In the genomic region with DNA sequence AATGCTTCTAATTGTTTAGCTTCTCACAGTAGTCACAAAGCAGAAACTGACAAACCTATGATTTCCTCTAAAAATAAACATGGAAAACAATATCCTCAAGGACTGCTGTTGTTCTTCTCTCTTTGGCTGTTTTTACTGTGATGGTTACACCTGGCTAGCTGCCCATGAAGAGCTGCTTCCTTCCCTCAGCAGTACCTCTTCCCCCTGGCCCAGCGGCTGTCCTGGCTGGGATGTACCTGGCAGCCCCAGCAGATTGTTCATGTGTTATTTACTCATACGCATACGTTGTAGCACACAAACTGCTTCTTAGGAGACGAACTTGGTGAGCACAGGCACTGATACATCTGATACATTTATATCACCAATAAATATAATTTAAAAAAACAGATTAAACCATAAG, we compare ENCODE assay signal across 9 cellular contexts. TPM values are rescaled to one million over a fixed set of nuclear protein-coding genes. Genes with fewer than 3 reads are reported as not detected.
A peak's percentile ranks its signal among the peaks of the same experiment; 100 is the strongest.
DNase-seq lines count a peak whose midpoint lies in the region; ATAC-seq lines count a peak whose summit lies in the region.
"Had no signal": no experiment of that assay in that cellular context is flagged by ENCODE, and none has a peak within 500 bp of the region (broad histone marks: within the 10 kb centered on the region; RNA-seq: fewer than 3 reads in every experiment).

No MANE protein-coding gene starts in this region.

- ATAC-seq in stimulated activated naive CD8-positive, alpha-beta T cell treated with anti-CD3 and anti-CD28 coated beads, Interleukin-15, amount 100 ng/mL, for 72 hours = no peak
- no peak for ATAC-seq in effector memory CD8-positive, alpha-beta T cell (replicated peaks)
- ATAC-seq in GM18517 (IDR thresholded peaks at IDR 0.05; ENCODE audit: unreplicated experiment) = no peak

- peaks cover 60% of the 10 kb centered on the region for H3K36me3 Mint-ChIP-seq in stimulated activated naive CD8-positive, alpha-beta T cell treated with anti-CD3 and anti-CD28 coated beads, Interleukin-15, Interleukin-2, amounts not matched to agents 100 ng/mL and 50 ng/mL, for 24 hours (ENCODE audit: low read depth)
- peaks cover 32% of the 10 kb centered on the region for H3K36me3 Mint-ChIP-seq in effector memory CD8-positive, alpha-beta T cell (ENCODE audit: insufficient read depth)
- peaks cover 43% of the 10 kb centered on the region for H3K36me3 Mint-ChIP-seq in activated CD4-positive, alpha-beta T cell treated with anti-CD3 and anti-CD28 coated beads, Interleukin-2, amount 10 ng/mL, durations not matched to agents 24 days and 14 days (ENCODE audit: low read depth)

- H3K9me3 Mint-ChIP-seq in stimulated activated naive CD8-positive, alpha-beta T cell treated with anti-CD3 and anti-CD28 coated beads, Interleukin-15, Interleukin-2, amounts not matched to agents 100 ng/mL and 50 ng/mL, for 24 hours = no peaks in the 10 kb centered on the region
- H3K9me3 Mint-ChIP-seq in stimulated activated naive CD8-positive, alpha-beta T cell treated with anti-CD3 and anti-CD28 coated beads, Interleukin-15, amount 100 ng/mL, for 72 hours = no peaks in the 10 kb centered on the region
- H3K9me3 Mint-ChIP-seq in effector memory CD8-positive, alpha-beta T cell = no peaks in the 10 kb centered on the region
- H3K9me3 Mint-ChIP-seq in activated CD4-positive, alpha-beta T cell treated with anti-CD3 and anti-CD28 coated beads, Interleukin-2, amount 10 ng/mL, durations not matched to agents 24 days and 14 days = no peaks in the 10 kb centered on the region

- no peaks in the 10 kb centered on the region for H3K27me3 Mint-ChIP-seq in stimulated activated naive CD8-positive, alpha-beta T cell treated with anti-CD3 and anti-CD28 coated beads, Interleukin-15, Interleukin-2, amounts not matched to agents 100 ng/mL and 50 ng/mL, for 24 hours
- H3K27me3 Mint-ChIP-seq in stimulated activated naive CD8-positive, alpha-beta T cell treated with anti-CD3 and anti-CD28 coated beads, Interleukin-15, amount 100 ng/mL, for 72 hours = no peaks in the 10 kb centered on the region
- no peaks in the 10 kb centered on the region for H3K27me3 Mint-ChIP-seq in effector memory CD8-positive, alpha-beta T cell
- no peaks in the 10 kb centered on the region for H3K27me3 Mint-ChIP-seq in activated CD4-positive, alpha-beta T cell treated with anti-CD3 and anti-CD28 coated beads, Interleukin-2, amount 10 ng/mL, durations not matched to agents 24 days and 14 days

- no peak overlapping the region for H3K4me3 Mint-ChIP-seq in stimulated activated naive CD8-positive, alpha-beta T cell treated with anti-CD3 and anti-CD28 coated beads, Interleukin-15, Interleukin-2, amounts not matched to agents 100 ng/mL and 50 ng/mL, for 24 hours
- H3K4me3 Mint-ChIP-seq in stimulated activated naive CD8-positive, alpha-beta T cell treated with anti-CD3 and anti-CD28 coated beads, Interleukin-15, amount 100 ng/mL, for 72 hours = no peak overlapping the region
- no peak overlapping the region for H3K4me3 Mint-ChIP-seq in effector memory CD8-positive, alpha-beta T cell
- no peak overlapping the region for H3K4me3 Mint-ChIP-seq in activated CD4-positive, alpha-beta T cell treated with anti-CD3 and anti-CD28 coated beads, Interleukin-2, amount 10 ng/mL, durations not matched to agents 24 days and 14 days

- H3K27ac Mint-ChIP-seq in stimulated activated naive CD8-positive, alpha-beta T cell treated with anti-CD3 and anti-CD28 coated beads, Interleukin-15, Interleukin-2, amounts not matched to agents 100 ng/mL and 50 ng/mL, for 24 hours = peak overlapping the region; percentile 58
- peak overlapping the region in 1 of 2 donors; percentile 50 for H3K27ac Mint-ChIP-seq in stimulated activated naive CD8-positive, alpha-beta T cell treated with anti-CD3 and anti-CD28 coated beads, Interleukin-15, amount 100 ng/mL, for 72 hours
- H3K27ac Mint-ChIP-seq in effector memory CD8-positive, alpha-beta T cell = peak overlapping the region; percentile 21 to 95
- H3K27ac Mint-ChIP-seq in activated CD4-positive, alpha-beta T cell treated with anti-CD3 and anti-CD28 coated beads, Interleukin-2, amount 10 ng/mL, durations not matched to agents 24 days and 14 days = no peak overlapping the region

- intact Hi-C loops in activated CD4-positive, alpha-beta T cell treated with anti-CD3 and anti-CD28 coated beads, Interleukin-2, amount 10 ng/mL, durations not matched to agents 24 days and 14 days (cut with micrococcal nuclease) = no loop called here

- DNase-seq in stimulated activated naive CD8-positive, alpha-beta T cell treated with anti-CD3 and anti-CD28 coated beads, Interleukin-15, amount 100 ng/mL, for 72 hours = no peak
- DNase-seq in NCI-H510A treated with DMSO at 0.1 percent for 48 hours (lab: John Stamatoyannopoulos, UW) (peak; percentile 20), AG08396 (ENCODE audit: low spot score) (no peak), Kasumi-1 (lab: John Stamatoyannopoulos, UW) (no peak)
- DNase-seq in effector memory CD8-positive, alpha-beta T cell = no peak
- no peak for DNase-seq in activated CD4-positive, alpha-beta T cell treated with anti-CD3 and anti-CD28 coated beads, Interleukin-2, amount 10 ng/mL, durations not matched to agents 24 days and 14 days
- DNase-seq: activated T-cell treated with anti-CD3 and anti-CD28 coated beads, Interleukin-2, amount 50 U/mL, for 48 hours had no signal

- H3K4me1 Mint-ChIP-seq in stimulated activated naive CD8-positive, alpha-beta T cell treated with anti-CD3 and anti-CD28 coated beads, Interleukin-15, Interleukin-2, amounts not matched to agents 100 ng/mL and 50 ng/mL, for 24 hours (ENCODE audit: low read depth) = peaks cover 10% of the 10 kb centered on the region
- peaks cover 15% of the 10 kb centered on the region for H3K4me1 Mint-ChIP-seq in stimulated activated naive CD8-positive, alpha-beta T cell treated with anti-CD3 and anti-CD28 coated beads, Interleukin-15, amount 100 ng/mL, for 72 hours
- H3K4me1 Mint-ChIP-seq in effector memory CD8-positive, alpha-beta T cell (ENCODE audit: low read depth in 2 of 2) = peaks cover 6 to 12% of the 10 kb centered on the region in 2 donors
- peaks cover 3% of the 10 kb centered on the region for H3K4me1 Mint-ChIP-seq in activated CD4-positive, alpha-beta T cell treated with anti-CD3 and anti-CD28 coated beads, Interleukin-2, amount 10 ng/mL, durations not matched to agents 24 days and 14 days

RNA-seq across cellular contexts. Expression of gene NEMP2, which starts 27.4 kb away (rescaled TPM):
- 16.4 and 19.0 TPM in 2 replicates for total RNA-seq in activated CD4-positive, alpha-beta T cell treated with anti-CD3 and anti-CD28 coated beads, Interleukin-2, amount 10 ng/mL, durations not matched to agents 24 days and 14 days
